ENCODE assay signal across 22 cellular contexts in the genomic region with DNA sequence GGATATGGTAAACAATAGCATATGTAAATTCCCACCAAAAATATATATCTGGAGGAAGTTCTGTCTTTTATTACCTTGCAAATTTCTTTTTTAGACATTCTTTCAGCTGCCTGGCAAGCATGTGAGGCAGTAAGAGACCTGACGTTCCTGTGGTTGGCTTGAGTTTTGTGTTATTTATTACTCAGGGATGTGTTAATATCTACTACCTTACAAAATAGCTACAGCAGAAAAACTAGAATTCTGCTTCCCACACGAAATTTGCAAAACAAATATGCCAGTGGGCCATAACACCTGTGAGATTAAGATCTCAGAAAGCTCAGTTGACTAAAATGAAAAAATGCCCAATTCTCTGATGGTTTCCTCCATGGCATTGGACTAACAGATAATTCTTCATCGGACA.
DNase-seq lines count a peak whose midpoint lies in the region; ATAC-seq and TF ChIP-seq lines count a peak whose summit lies in the region.
"Had no signal": no experiment of that assay in that cellular context is flagged by ENCODE, and none has a peak within 500 bp of the region (broad histone marks: within the 10 kb centered on the region; RNA-seq: fewer than 3 reads in every experiment).

No MANE protein-coding gene starts in this region.

- no peaks in the 10 kb centered on the region for H3K4me1 Mint-ChIP-seq in activated T-helper 1 cell treated with anti-CD3 and anti-CD28 coated beads, Interleukin-12 subunit alpha, Interleukin-12 subunit beta, Interleukin-2, Interleukin-4 antibody, amounts not matched to agents 30 ng/mL and 10 ng/mL and 1 ng/mL, durations not matched to agents 14 hours and 24 hours and 36 hours (ENCODE audit: low read depth)

- H3K4me3 ChIP-seq in esophagus squamous epithelium, result no peak overlapping the region
- H3K4me3 ChIP-seq: body of pancreas, esophagus muscularis mucosa, HAP-1, hepatocyte, mucosa of descending colon, SJCRH30, skin epidermis had no signal

- H3K9me3 ChIP-seq in esophagus squamous epithelium, result no peaks in the 10 kb centered on the region
- H3K9me3 ChIP-seq: body of pancreas, esophagus muscularis mucosa, HAP-1, mucosa of descending colon, SJCRH30 had no signal

- ATAC-seq in GM19023 (IDR thresholded peaks at IDR 0.05; ENCODE audit: unreplicated experiment) (peak; percentile 55), GM21786 (IDR thresholded peaks at IDR 0.05; ENCODE audit: unreplicated experiment) (peak; percentile 54), HG03159 (IDR thresholded peaks at IDR 0.05; ENCODE audit: unreplicated experiment) (peak; percentile 68)
- ATAC-seq: body of pancreas, mucosa of descending colon had no signal

- no peaks in the 10 kb centered on the region for H3K27me3 ChIP-seq in esophagus squamous epithelium
- H3K27me3 ChIP-seq: body of pancreas, esophagus muscularis mucosa, hepatocyte, SJCRH30 had no signal

- no peaks in the 10 kb centered on the region for H3K36me3 ChIP-seq in esophagus squamous epithelium
- H3K36me3 ChIP-seq: esophagus muscularis mucosa, HAP-1, SJCRH30 had no signal

- 50 to 51% methylated on average over 3 of the region's 3 CpGs for WGBS in esophagus squamous epithelium, 2 donors

- DNase-seq in activated T-helper 1 cell treated with anti-CD3 and anti-CD28 coated beads, Interleukin-12 subunit alpha, Interleukin-12 subunit beta, Interleukin-2, Interleukin-4 antibody, amounts not matched to agents 30 ng/mL and 10 ng/mL and 1 ng/mL, durations not matched to agents 14 hours and 24 hours and 36 hours (ENCODE audit: low spot score), result no peak
- DNase-seq in esophagus squamous epithelium (lab: John Stamatoyannopoulos, UW), result no peak
- no peak for DNase-seq in EL
- DNase-seq in NCI-H2171 (lab: John Stamatoyannopoulos, UW), result no peak
- DNase-seq: activated CD4-positive, alpha-beta T cell treated with anti-CD3 and anti-CD28 coated beads for 4 hours; activated naive CD4-positive, alpha-beta T cell treated with anti-CD3 and anti-CD28 coated beads, Interleukin-2, amount 50 U/mL, for 16 hours; body of pancreas; dermis blood vessel endothelial cell; DMS 273 treated with DMSO at 0.1 percent for 48 hours; mucosa of descending colon; NCI-H345; occipital lobe; SJCRH30; stimulated activated naive CD4-positive, alpha-beta T cell treated with Interleukin-2 at 50 U/mL for 16 hours; T1000 had no signal

- no peak for TF ChIP-seq CTCF in esophagus squamous epithelium (IDR thresholded peaks at IDR 0.05)

- peaks cover 2% of the 10 kb centered on the region for H3K27me3 Mint-ChIP-seq in activated T-helper 1 cell treated with anti-CD3 and anti-CD28 coated beads, Interleukin-12 subunit alpha, Interleukin-12 subunit beta, Interleukin-2, Interleukin-4 antibody, amounts not matched to agents 30 ng/mL and 10 ng/mL and 1 ng/mL, durations not matched to agents 14 hours and 24 hours and 36 hours (ENCODE audit: insufficient read depth)

- no peaks in the 10 kb centered on the region for H3K9me3 Mint-ChIP-seq in activated T-helper 1 cell treated with anti-CD3 and anti-CD28 coated beads, Interleukin-12 subunit alpha, Interleukin-12 subunit beta, Interleukin-2, Interleukin-4 antibody, amounts not matched to agents 30 ng/mL and 10 ng/mL and 1 ng/mL, durations not matched to agents 14 hours and 24 hours and 36 hours

- no peaks in the 10 kb centered on the region for H3K4me1 ChIP-seq in esophagus squamous epithelium
- H3K4me1 ChIP-seq: body of pancreas, esophagus muscularis mucosa, HAP-1 had no signal

- no peak overlapping the region for H3K27ac ChIP-seq in esophagus squamous epithelium
- H3K27ac ChIP-seq: body of pancreas, esophagus muscularis mucosa, hepatocyte, SJCRH30, skin epidermis had no signal

- H3K27ac Mint-ChIP-seq in activated T-helper 1 cell treated with anti-CD3 and anti-CD28 coated beads, Interleukin-12 subunit alpha, Interleukin-12 subunit beta, Interleukin-2, Interleukin-4 antibody, amounts not matched to agents 30 ng/mL and 10 ng/mL and 1 ng/mL, durations not matched to agents 14 hours and 24 hours and 36 hours, result no peak overlapping the region

- TF ChIP-seq POLR2A in esophagus squamous epithelium (IDR thresholded peaks at IDR 0.05), result no peak

- no peak overlapping the region for H3K4me3 Mint-ChIP-seq in activated T-helper 1 cell treated with anti-CD3 and anti-CD28 coated beads, Interleukin-12 subunit alpha, Interleukin-12 subunit beta, Interleukin-2, Interleukin-4 antibody, amounts not matched to agents 30 ng/mL and 10 ng/mL and 1 ng/mL, durations not matched to agents 14 hours and 24 hours and 36 hours

- intact Hi-C loops in activated T-helper 1 cell treated with anti-CD3 and anti-CD28 coated beads, Interleukin-12 subunit alpha, Interleukin-12 subunit beta, Interleukin-2, Interleukin-4 antibody, amounts not matched to agents 30 ng/mL and 10 ng/mL and 1 ng/mL, durations not matched to agents 14 hours and 24 hours and 36 hours (cut with micrococcal nuclease), result no loop called here
- intact Hi-C loops in esophagus squamous epithelium (cut with DNase I), result no loop called here

- H3K36me3 Mint-ChIP-seq in activated T-helper 1 cell treated with anti-CD3 and anti-CD28 coated beads, Interleukin-12 subunit alpha, Interleukin-12 subunit beta, Interleukin-2, Interleukin-4 antibody, amounts not matched to agents 30 ng/mL and 10 ng/mL and 1 ng/mL, durations not matched to agents 14 hours and 24 hours and 36 hours (ENCODE audit: low read depth), result no peaks in the 10 kb centered on the region
